Comparison of ENCODE assay signal across 25 cellular contexts in genomic region chr12:3627336-3627735, GRCh38.
A peak's percentile ranks its signal among the peaks of the same experiment; 100 is the strongest.
DNase-seq lines count a peak whose midpoint lies in the region; ATAC-seq and FAIRE-seq lines count a peak whose summit lies in the region.
"Had no signal": no experiment of that assay in that cellular context is flagged by ENCODE, and none has a peak within 500 bp of the region (broad histone marks: within the 10 kb centered on the region; RNA-seq: fewer than 3 reads in every experiment).

No MANE protein-coding gene starts in this region.

- H3K36me3 ChIP-seq in neuronal stem cell (replicated peaks in 1 of 2; ENCODE audit: control insufficient read depth in 2 of 2, insufficient read depth in 2 of 2, low read length in 2 of 2) = no peaks in the 10 kb centered on the region
- H3K36me3 ChIP-seq: BE2C had no signal

- no peak overlapping the region for H2AFZ ChIP-seq in neuronal stem cell (ENCODE audit: low read length)
- H2AFZ ChIP-seq: GM23338 had no signal

- DNase-seq in activated naive CD4-positive, alpha-beta T cell treated with anti-CD3 and anti-CD28 coated beads, Interleukin-2, amount 10 ng/mL, durations not matched to agents 7 days and 5 days = no peak
- DNase-seq in neuronal stem cell (ENCODE audit: low spot score) (no peak), urothelium cell line (ENCODE audit: low spot score) (no peak), NCI-H1930 (lab: John Stamatoyannopoulos, UW) (no peak)
- DNase-seq: 8988T; ACHN; AML-193; BE2C; CD4-positive, alpha-beta T cell; CD8-positive, alpha-beta memory T cell; DMS 273 treated with DMSO at 0.1 percent for 48 hours; DMS79; GF-D8; HFFc6 had no signal

- peaks cover 10% of the 10 kb centered on the region for H3K36me3 Mint-ChIP-seq in activated naive CD4-positive, alpha-beta T cell treated with anti-CD3 and anti-CD28 coated beads, Interleukin-2, amount 50 U/mL, for 24 hours
- H3K36me3 Mint-ChIP-seq in activated naive CD4-positive, alpha-beta T cell treated with anti-CD3 and anti-CD28 coated beads, Interleukin-2, amount 10 ng/mL, durations not matched to agents 7 days and 5 days = peaks cover 30% of the 10 kb centered on the region

- FAIRE-seq in urothelium cell line (lab: Jason Lieb, UNC) = peak; percentile 55
- FAIRE-seq: A549, D721Med, GM12891, GM18507, H54 had no signal

- no peak overlapping the region for H3K4me3 ChIP-seq in neuronal stem cell (ENCODE audit: low read length in 2 of 2)
- H3K4me3 ChIP-seq: A549; BLaER1 treated with 17β-estradiol and CSF1 and Interleukin-3, amounts not matched to agents 10 nM and 100 nM; GM23338; HAP-1 had no signal

- H3K18ac ChIP-seq in neuronal stem cell (ENCODE audit: low read length) = peak overlapping the region; percentile 56

- no peak overlapping the region for H3K9ac ChIP-seq in neuronal stem cell (ENCODE audit: low read depth, low read length, poor library complexity)
- H3K9ac ChIP-seq: BLaER1 treated with 17β-estradiol and CSF1 and Interleukin-3, amounts not matched to agents 10 nM and 100 nM had no signal

- no peak overlapping the region for H2BK15ac ChIP-seq in neuronal stem cell (ENCODE audit: low read length)

- WGBS in neuronal stem cell (ENCODE audit: extremely low coverage in 2 of 2, insufficient read length in 2 of 2, insufficient replicate concordance in 1 of 2), 2 donors = no CpG with 5 or more reads among the region's 16 CpGs

- H3K4me2 ChIP-seq in neuronal stem cell (ENCODE audit: insufficient read depth, low read length, poor library complexity, severe bottlenecking) = no peak overlapping the region
- H3K4me2 ChIP-seq: A549; BLaER1 treated with 17β-estradiol and CSF1 and Interleukin-3, amounts not matched to agents 10 nM and 100 nM; GM23338 had no signal

- H4K8ac ChIP-seq in neuronal stem cell (ENCODE audit: low read depth, low read length) = no peak overlapping the region

- CTCF ChIA-PET in activated naive CD4-positive, alpha-beta T cell treated with anti-CD3 and anti-CD28 coated beads, Interleukin-2, amount 10 ng/mL, durations not matched to agents 7 days and 5 days (lab: Charles Lee) = interaction anchor here (1.1 kb wide), 1 partner anchor 176 kb away, joined by 3 read pairs; no protein-coding TSS in a partner anchor

- H4K91ac ChIP-seq in neuronal stem cell (ENCODE audit: low read depth, low read length, poor library complexity) = no peak overlapping the region

- no peaks in the 10 kb centered on the region for H3K27me3 ChIP-seq in neuronal stem cell (ENCODE audit: control insufficient read depth in 3 of 3, insufficient read depth in 3 of 3, low read depth in 1 of 3, low read length in 3 of 3)
- H3K27me3 ChIP-seq: BLaER1 treated with 17β-estradiol and CSF1 and Interleukin-3, amounts not matched to agents 10 nM and 100 nM had no signal

- no peaks in the 10 kb centered on the region for H3K27me3 Mint-ChIP-seq in activated naive CD4-positive, alpha-beta T cell treated with anti-CD3 and anti-CD28 coated beads, Interleukin-2, amount 50 U/mL, for 24 hours
- no peaks in the 10 kb centered on the region for H3K27me3 Mint-ChIP-seq in activated naive CD4-positive, alpha-beta T cell treated with anti-CD3 and anti-CD28 coated beads, Interleukin-2, amount 10 ng/mL, durations not matched to agents 7 days and 5 days
- H3K27me3 Mint-ChIP-seq: CD4-positive, alpha-beta T cell; CD8-positive, alpha-beta memory T cell had no signal

- H3K79me1 ChIP-seq in neuronal stem cell (ENCODE audit: low read depth, low read length) = no peaks in the 10 kb centered on the region

- peak overlapping the region; percentile 72 for H3K27ac Mint-ChIP-seq in activated naive CD4-positive, alpha-beta T cell treated with anti-CD3 and anti-CD28 coated beads, Interleukin-2, amount 50 U/mL, for 24 hours
- no peak overlapping the region for H3K27ac Mint-ChIP-seq in activated naive CD4-positive, alpha-beta T cell treated with anti-CD3 and anti-CD28 coated beads, Interleukin-2, amount 10 ng/mL, durations not matched to agents 7 days and 5 days
- H3K27ac Mint-ChIP-seq: CD4-positive, alpha-beta T cell; GM23338; HFFc6 had no signal

- H3K4me3 Mint-ChIP-seq in activated naive CD4-positive, alpha-beta T cell treated with anti-CD3 and anti-CD28 coated beads, Interleukin-2, amount 50 U/mL, for 24 hours = no peak overlapping the region
- H3K4me3 Mint-ChIP-seq in activated naive CD4-positive, alpha-beta T cell treated with anti-CD3 and anti-CD28 coated beads, Interleukin-2, amount 10 ng/mL, durations not matched to agents 7 days and 5 days = no peak overlapping the region
- H3K4me3 Mint-ChIP-seq: CD14-positive monocyte; CD4-positive, alpha-beta T cell; CD8-positive, alpha-beta memory T cell; GM23338; HFFc6 had no signal

- no peak overlapping the region for H2BK120ac ChIP-seq in neuronal stem cell (ENCODE audit: low read depth, low read length)

- H3K27ac ChIP-seq in neuronal stem cell (replicated peaks; ENCODE audit: low read length) = no peak overlapping the region
- H3K27ac ChIP-seq: A549; BLaER1 treated with 17β-estradiol and CSF1 and Interleukin-3, amounts not matched to agents 10 nM and 100 nM had no signal

- no peak overlapping the region for H2BK5ac ChIP-seq in neuronal stem cell (ENCODE audit: low read length)

- H2AK5ac ChIP-seq in neuronal stem cell (ENCODE audit: low read depth, low read length) = peak overlapping the region; percentile 35

- no peaks in the 10 kb centered on the region for H3K9me3 ChIP-seq in neuronal stem cell (replicated peaks in 1 of 2; ENCODE audit: control insufficient read depth in 2 of 2, insufficient read depth in 1 of 2, low read depth in 1 of 2, low read length in 2 of 2)
- H3K9me3 ChIP-seq: A549; BE2C; BLaER1 treated with 17β-estradiol and CSF1 and Interleukin-3, amounts not matched to agents 10 nM and 100 nM; HAP-1 had no signal

- no peak overlapping the region for H3K23ac ChIP-seq in neuronal stem cell (ENCODE audit: low read depth, low read length, poor library complexity)

- no peak overlapping the region for H3K4ac ChIP-seq in neuronal stem cell (ENCODE audit: low read length)

- no peaks in the 10 kb centered on the region for H3K9me3 Mint-ChIP-seq in activated naive CD4-positive, alpha-beta T cell treated with anti-CD3 and anti-CD28 coated beads, Interleukin-2, amount 50 U/mL, for 24 hours
- no peaks in the 10 kb centered on the region for H3K9me3 Mint-ChIP-seq in activated naive CD4-positive, alpha-beta T cell treated with anti-CD3 and anti-CD28 coated beads, Interleukin-2, amount 10 ng/mL, durations not matched to agents 7 days and 5 days
- H3K9me3 Mint-ChIP-seq: CD4-positive, alpha-beta T cell; CD8-positive, alpha-beta memory T cell; GM23338; HFFc6 had no signal

- H3K14ac ChIP-seq in neuronal stem cell (ENCODE audit: low read length) = no peak overlapping the region

- H3K4me1 Mint-ChIP-seq in activated naive CD4-positive, alpha-beta T cell treated with anti-CD3 and anti-CD28 coated beads, Interleukin-2, amount 50 U/mL, for 24 hours = no peaks in the 10 kb centered on the region
- peaks cover 5% of the 10 kb centered on the region for H3K4me1 Mint-ChIP-seq in activated naive CD4-positive, alpha-beta T cell treated with anti-CD3 and anti-CD28 coated beads, Interleukin-2, amount 10 ng/mL, durations not matched to agents 7 days and 5 days
- H3K4me1 Mint-ChIP-seq: CD8-positive, alpha-beta memory T cell had no signal

- peaks cover 0 to 20% of the 10 kb centered on the region in 2 donors for H3K4me1 ChIP-seq in neuronal stem cell (ENCODE audit: control insufficient read depth in 2 of 2, insufficient read depth in 1 of 2, low read depth in 1 of 2, low read length in 2 of 2)
- H3K4me1 ChIP-seq: A549, BE2C, HAP-1 had no signal

- H2BK12ac ChIP-seq in neuronal stem cell (ENCODE audit: low read length) = peak overlapping the region; percentile 16

- no peak for ATAC-seq in HG03571 (IDR thresholded peaks at IDR 0.05; ENCODE audit: unreplicated experiment)
- ATAC-seq: A549, GM23338 had no signal
